In genomic region chr9:133119461-133120342, GRCh38 we compare ENCODE assay signal across 8 cellular contexts. TPM values are rescaled to one million over a fixed set of nuclear protein-coding genes. Genes with fewer than 3 reads are reported as not detected.
A peak's percentile ranks its signal among the peaks of the same experiment; 100 is the strongest.
DNase-seq lines count a peak whose midpoint lies in the region; TF ChIP-seq lines count a peak whose summit lies in the region.

No MANE protein-coding gene starts in this region.

- peaks cover 69% of the 10 kb centered on the region for H3K79me2 ChIP-seq in Karpas-422 (ENCODE audit: low read length)

- H3K9ac ChIP-seq in Karpas-422 (ENCODE audit: low read length) (peak overlapping the region; percentile 68), mucosa of stomach (ENCODE audit: low read length) (peak overlapping the region; percentile 57)

- H2AFZ ChIP-seq in Karpas-422 (ENCODE audit: low read length): no peak overlapping the region

- H4K20me1 ChIP-seq in Karpas-422 (ENCODE audit: insufficient read depth, low read depth, low read length): peaks cover 83% of the 10 kb centered on the region

- H3K27me3 ChIP-seq in Karpas-422 (ENCODE audit: low read length) (no peaks in the 10 kb centered on the region), mucosa of stomach (ENCODE audit: control insufficient read depth, insufficient read depth, low read length) (no peaks in the 10 kb centered on the region)

- H3K9me3 Mint-ChIP-seq in chondrocyte (ENCODE audit: low read depth): no peaks in the 10 kb centered on the region

- H3K4me2 ChIP-seq in Karpas-422 (ENCODE audit: low read depth, low read length, poor library complexity, severe bottlenecking): peak overlapping the region; percentile 89

- no peaks in the 10 kb centered on the region for H3K9me3 ChIP-seq in Karpas-422 (ENCODE audit: low read length)
- H3K9me3 ChIP-seq in mucosa of stomach (ENCODE audit: control insufficient read depth, low read length): no peaks in the 10 kb centered on the region

- H3K27ac Mint-ChIP-seq in chondrocyte (ENCODE audit: unreplicated experiment): no peak overlapping the region

- TF ChIP-seq CTCF in AG10803 (conservative IDR thresholded peaks at IDR 0.05; ENCODE audit: low read length) (no peak), chondrocyte (IDR thresholded peaks at IDR 0.05) (no peak)

- peaks cover 10% of the 10 kb centered on the region for H3K4me1 Mint-ChIP-seq in chondrocyte (ENCODE audit: low read depth)

- H3K27ac ChIP-seq in Karpas-422 (ENCODE audit: low read length): no peak overlapping the region

- H3K4me3 Mint-ChIP-seq in chondrocyte (ENCODE audit: unreplicated experiment): peak overlapping the region; percentile 6

- DNase-seq in AG10803 (ENCODE audit: low read depth) (no peak), Karpas-422 (no peak), chondrocyte (ENCODE audit: low spot score) (no peak), NCI-H1930 (lab: John Stamatoyannopoulos, UW) (no peak), globus pallidus (ENCODE audit: low spot score) (no peak), NAMALWA (ENCODE audit: low spot score) (no peak)
- no peak for DNase-seq in activated CD4-positive, alpha-beta T cell treated with anti-CD3 and anti-CD28 coated beads for 4 hours

- peaks cover 1% of the 10 kb centered on the region for H3K36me3 Mint-ChIP-seq in chondrocyte (ENCODE audit: low read depth)

- H3K4me1 ChIP-seq in Karpas-422 (ENCODE audit: low read length): peaks cover 87% of the 10 kb centered on the region
- peaks cover 73% of the 10 kb centered on the region for H3K4me1 ChIP-seq in mucosa of stomach (ENCODE audit: control insufficient read depth, insufficient read depth, low read length)

- H3K4me3 ChIP-seq in AG10803 (ENCODE audit: low read length) (peak overlapping the region; percentile 74), Karpas-422 (ENCODE audit: low read length) (peak overlapping the region; percentile 67; the same call in 1 of the 2 replicates), mucosa of stomach (ENCODE audit: low read length) (no peak overlapping the region)

- H3K36me3 ChIP-seq in Karpas-422 (ENCODE audit: insufficient read depth, low read length) (no peaks in the 10 kb centered on the region), mucosa of stomach (ENCODE audit: control insufficient read depth, insufficient read depth, low read length) (no peaks in the 10 kb centered on the region)

- H3K9me2 ChIP-seq in Karpas-422 (replicated peaks; ENCODE audit: insufficient read depth, low read length): no peaks in the 10 kb centered on the region

- peaks cover 5% of the 10 kb centered on the region for H3K27me3 Mint-ChIP-seq in chondrocyte (ENCODE audit: low read depth)

RNA-seq across cellular contexts. Expression of gene RALGDS, which starts 1.3 kb away (rescaled TPM):
- 69.2 and 99.2 TPM in 2 replicates for total RNA-seq in Karpas-422 (2014; rRNA removed; shearing (Covaris generic); ENCODE audit: low replicate concordance)
- total RNA-seq in chondrocyte: 16.1 to 19.0 TPM (median 17.5 TPM) in 3 replicates

RNA-seq across cellular contexts. Expression of gene GBGT1, which starts 44.0 kb away (rescaled TPM):
- total RNA-seq in Karpas-422 (2014; rRNA removed; shearing (Covaris generic); ENCODE audit: low replicate concordance): 5.2 TPM in 2 replicates
- 2.1 to 8.1 TPM (median 5.8 TPM) in 3 replicates for total RNA-seq in chondrocyte

RNA-seq across cellular contexts. Expression of gene CEL, which starts 57.9 kb away (rescaled TPM):
- total RNA-seq in Karpas-422 (2014; rRNA removed; shearing (Covaris generic); ENCODE audit: low replicate concordance): 0.19 and 1.9 TPM in 2 replicates
- 0.87 to 1.5 TPM (median 1.1 TPM) in 3 replicates for total RNA-seq in chondrocyte
